Comparison of ENCODE assay signal across 19 cellular contexts in genomic region chr16:1740781-1741490, GRCh38.
"Had no signal": no experiment of that assay in that cellular context is flagged by ENCODE, and none has a peak within 500 bp of the region (broad histone marks: within the 10 kb centered on the region; RNA-seq: fewer than 3 reads in every experiment).

No MANE protein-coding gene starts in this region.

- H3K4me1 ChIP-seq: adrenal gland, colonic mucosa, neural progenitor cell, stomach, suprapubic skin, tibial nerve, vagina had no signal

- DNase-seq: activated CD4-positive, alpha-beta T cell treated with anti-CD3 and anti-CD28 coated beads, Interleukin-2, amount 10 ng/mL, durations not matched to agents 24 days and 14 days; activated CD8-positive, alpha-beta T cell treated with anti-CD3 and anti-CD28 coated beads, Interleukin-2, amount 10 ng/mL, durations not matched to agents 7 days and 5 days; activated gamma-delta T cell treated with Interleukin-2 at 50 U/mL for 16 hours; adrenal gland; colonic mucosa; heart right ventricle; naive thymus-derived CD4-positive, alpha-beta T cell; stimulated activated CD4-positive, alpha-beta T cell treated with anti-CD3 and anti-CD28 coated beads, Interleukin-12 subunit alpha, Interleukin-12 subunit beta, amount 100 ng/mL, for 4 hours; stomach had no signal

- H3K27ac Mint-ChIP-seq: activated CD4-positive, alpha-beta T cell treated with anti-CD3 and anti-CD28 coated beads, Interleukin-2, amount 10 ng/mL, durations not matched to agents 24 days and 14 days; activated CD8-positive, alpha-beta T cell treated with anti-CD3 and anti-CD28 coated beads, Interleukin-2, amount 10 ng/mL, durations not matched to agents 7 days and 5 days; activated naive CD4-positive, alpha-beta T cell treated with anti-CD3 and anti-CD28 coated beads, Interleukin-2, amount 50 U/mL, for 24 hours; naive thymus-derived CD4-positive, alpha-beta T cell; neural progenitor cell; progenitor cell of endocrine pancreas had no signal

- H3K4me1 Mint-ChIP-seq: activated CD4-positive, alpha-beta T cell treated with anti-CD3 and anti-CD28 coated beads, Interleukin-2, amount 10 ng/mL, durations not matched to agents 24 days and 14 days; activated naive CD4-positive, alpha-beta T cell treated with anti-CD3 and anti-CD28 coated beads, Interleukin-2, amount 50 U/mL, for 24 hours; central memory CD8-positive, alpha-beta T cell; neural progenitor cell had no signal

- H3K9me3 ChIP-seq: adrenal gland, colonic mucosa, heart right ventricle, stomach, suprapubic skin, tibial nerve, vagina had no signal

- H2AFZ ChIP-seq: neural progenitor cell had no signal

- H3K9ac ChIP-seq: neural progenitor cell had no signal

- H3K36me3 Mint-ChIP-seq: activated naive CD4-positive, alpha-beta T cell treated with anti-CD3 and anti-CD28 coated beads, Interleukin-2, amount 50 U/mL, for 24 hours had no signal

- H3K27me3 ChIP-seq: adrenal gland, colonic mucosa, dorsolateral prefrontal cortex, heart right ventricle, neural progenitor cell, stomach, suprapubic skin, tibial nerve, vagina had no signal

- H3K4me3 Mint-ChIP-seq: activated CD4-positive, alpha-beta T cell treated with anti-CD3 and anti-CD28 coated beads, Interleukin-2, amount 10 ng/mL, durations not matched to agents 24 days and 14 days; activated CD8-positive, alpha-beta T cell treated with anti-CD3 and anti-CD28 coated beads, Interleukin-2, amount 10 ng/mL, durations not matched to agents 7 days and 5 days; activated naive CD4-positive, alpha-beta T cell treated with anti-CD3 and anti-CD28 coated beads, Interleukin-2, amount 50 U/mL, for 24 hours; central memory CD8-positive, alpha-beta T cell; naive thymus-derived CD4-positive, alpha-beta T cell; neural progenitor cell had no signal

- ATAC-seq: activated CD8-positive, alpha-beta T cell treated with anti-CD3 and anti-CD28 coated beads, Interleukin-2, amount 10 ng/mL, durations not matched to agents 7 days and 5 days; naive thymus-derived CD4-positive, alpha-beta T cell had no signal

- H3K36me3 ChIP-seq: colonic mucosa, neural progenitor cell had no signal

- H3K9me3 Mint-ChIP-seq: activated CD4-positive, alpha-beta T cell treated with anti-CD3 and anti-CD28 coated beads, Interleukin-2, amount 10 ng/mL, durations not matched to agents 24 days and 14 days; activated naive CD4-positive, alpha-beta T cell treated with anti-CD3 and anti-CD28 coated beads, Interleukin-2, amount 50 U/mL, for 24 hours; central memory CD8-positive, alpha-beta T cell; naive thymus-derived CD4-positive, alpha-beta T cell; neural progenitor cell had no signal

- H3K27ac ChIP-seq: adrenal gland, colonic mucosa, epithelial cell of prostate, heart right ventricle, neural progenitor cell, stomach, suprapubic skin, tibial nerve, vagina had no signal

- H3K4me2 ChIP-seq: neural progenitor cell had no signal

- H3K4me3 ChIP-seq: adrenal gland, colonic mucosa, dorsolateral prefrontal cortex, heart right ventricle, lung, neural progenitor cell, stomach, suprapubic skin, tibial nerve, vagina had no signal

- H3K27me3 Mint-ChIP-seq: activated CD4-positive, alpha-beta T cell treated with anti-CD3 and anti-CD28 coated beads, Interleukin-2, amount 10 ng/mL, durations not matched to agents 24 days and 14 days; activated naive CD4-positive, alpha-beta T cell treated with anti-CD3 and anti-CD28 coated beads, Interleukin-2, amount 50 U/mL, for 24 hours; central memory CD8-positive, alpha-beta T cell; naive thymus-derived CD4-positive, alpha-beta T cell; progenitor cell of endocrine pancreas had no signal
